7 cellular contexts compared by ENCODE assay signal in the genomic region with DNA sequence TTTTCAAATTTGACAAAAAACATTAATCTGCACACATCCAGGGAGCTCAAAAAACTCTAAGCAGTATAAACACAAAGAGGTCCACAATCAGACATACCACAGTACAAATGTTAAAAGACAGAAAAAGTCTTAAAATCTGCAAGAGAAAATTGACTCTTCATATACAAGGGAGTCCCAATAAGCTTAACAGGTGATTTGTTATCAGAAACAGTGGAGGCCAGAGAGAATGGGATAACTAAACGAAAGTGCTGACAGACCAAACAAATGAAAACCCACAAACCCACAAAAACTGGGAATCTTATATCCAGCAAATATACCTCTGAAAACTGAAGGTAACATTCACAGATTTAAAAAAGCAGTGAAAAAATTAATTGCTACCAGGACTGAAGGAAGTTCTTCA.
"Had no signal": no experiment of that assay in that cellular context is flagged by ENCODE, and none has a peak within 500 bp of the region (broad histone marks: within the 10 kb centered on the region; RNA-seq: fewer than 3 reads in every experiment).

No MANE protein-coding gene starts in this region.

- DNase-seq: GDM1, GF-D8 had no signal

- FAIRE-seq: G401.6, GM12891, GM12892, GM18507, GM19239 had no signal
